In genomic region chr2:101439716-101440115, GRCh38 we compare ENCODE assay signal across 18 cellular contexts. TPM values are rescaled to one million over a fixed set of nuclear protein-coding genes. Genes with fewer than 3 reads are reported as not detected.
A peak's percentile ranks its signal among the peaks of the same experiment; 100 is the strongest.
DNase-seq lines count a peak whose midpoint lies in the region; ATAC-seq and TF ChIP-seq lines count a peak whose summit lies in the region.
"Had no signal": no experiment of that assay in that cellular context is flagged by ENCODE, and none has a peak within 500 bp of the region (broad histone marks: within the 10 kb centered on the region; RNA-seq: fewer than 3 reads in every experiment).

No MANE protein-coding gene starts in this region.

- H3K4me3 ChIP-seq in left ventricle myocardium inferior (no peak overlapping the region), brain microvascular endothelial cell (ENCODE audit: low read depth, low read length) (no peak overlapping the region)
- H3K4me3 ChIP-seq: GM23248, HAP-1 had no signal

- no peaks in the 10 kb centered on the region for H3K36me3 Mint-ChIP-seq in nephron (ENCODE audit: low read depth)
- H3K36me3 Mint-ChIP-seq: CD4-positive, CD25-positive, alpha-beta regulatory T cell had no signal

- H3K9me3 ChIP-seq in left ventricle myocardium inferior (replicated peaks) = peaks cover 10% of the 10 kb centered on the region
- peaks cover 10% of the 10 kb centered on the region for H3K9me3 ChIP-seq in KOPT-K1 (ENCODE audit: insufficient read depth, low read length, poor library complexity, severe bottlenecking)
- H3K9me3 ChIP-seq: BE2C, HAP-1 had no signal

- intact Hi-C loops in left ventricle myocardium inferior (cut with micrococcal nuclease) (no loop called here), cardiac septum (cut with DNase I) (loop anchor here (10.0 kb wide), 1 partner anchor 255 kb away; the partner anchor contains the start of gene MAP4K4)

- no peaks in the 10 kb centered on the region for H3K36me3 ChIP-seq in left ventricle myocardium inferior
- H3K36me3 ChIP-seq in KOPT-K1 (ENCODE audit: insufficient read depth, low read length) = no peaks in the 10 kb centered on the region
- H3K36me3 ChIP-seq in brain microvascular endothelial cell (replicated peaks) = no peaks in the 10 kb centered on the region
- H3K36me3 ChIP-seq: BE2C, HAP-1 had no signal

- peaks cover 47% of the 10 kb centered on the region for H3K4me1 Mint-ChIP-seq in nephron

- TF ChIP-seq CTCF in left ventricle myocardium inferior (IDR thresholded peaks at IDR 0.05; ENCODE audit: borderline replicate concordance) = no peak
- TF ChIP-seq CTCF in brain microvascular endothelial cell (IDR thresholded peaks at IDR 0.05; ENCODE audit: low read depth, low read length, missing control alignments) = no peak
- TF ChIP-seq CTCF in nephron (IDR thresholded peaks at IDR 0.05; ENCODE audit: unreplicated experiment in 3 of 3) = no peak

- in situ Hi-C loops in brain microvascular endothelial cell (cut with HindIII; ENCODE audit: low pct_ligation_motif_present, low sequenced_read_pairs) = loop anchor here (25.0 kb wide), 1 partner anchor 398 kb away; no protein-coding TSS in a partner anchor

- H3K4me3 Mint-ChIP-seq in nephron = no peak overlapping the region
- H3K4me3 Mint-ChIP-seq: CD4-positive, CD25-positive, alpha-beta regulatory T cell; CD8-positive, alpha-beta memory T cell had no signal

- H3K4me1 ChIP-seq in left ventricle myocardium inferior = peaks cover 32% of the 10 kb centered on the region
- H3K4me1 ChIP-seq: BE2C had no signal

- peaks cover 6% of the 10 kb centered on the region for H3K27me3 Mint-ChIP-seq in nephron (ENCODE audit: low read depth)
- H3K27me3 Mint-ChIP-seq: CD4-positive, CD25-positive, alpha-beta regulatory T cell had no signal

- H3K27ac ChIP-seq in left ventricle myocardium inferior (replicated peaks) = peak overlapping the region; percentile 60
- peak overlapping the region; percentile 51 for H3K27ac ChIP-seq in KOPT-K1 (ENCODE audit: low read depth, low read length, poor library complexity, severe bottlenecking)
- H3K27ac ChIP-seq in brain microvascular endothelial cell = peak overlapping the region; percentile 81
- H3K27ac ChIP-seq: GM23248 had no signal

- peak overlapping the region; percentile 65 to 87 (median 80) for H3K27ac Mint-ChIP-seq in nephron
- H3K27ac Mint-ChIP-seq: CD8-positive, alpha-beta memory T cell had no signal

- H3K27me3 ChIP-seq in left ventricle myocardium inferior (ENCODE audit: low read depth) (no peaks in the 10 kb centered on the region), brain microvascular endothelial cell (replicated peaks) (no peaks in the 10 kb centered on the region)
- H3K27me3 ChIP-seq: BE2C had no signal

- ATAC-seq in GM21723 (IDR thresholded peaks at IDR 0.05; ENCODE audit: unreplicated experiment) = no peak

- DNase-seq in left ventricle myocardium inferior (no peak), cardiac septum (ENCODE audit: low spot score) (no peak), brain microvascular endothelial cell (no peak), pons (ENCODE audit: low spot score) (no peak), activated gamma-delta T cell (lab: John Stamatoyannopoulos, UW) (no peak)
- DNase-seq: ACHN; C1 segment of cervical spinal cord; CD4-positive, CD25-positive, alpha-beta regulatory T cell; CD8-positive, alpha-beta memory T cell; COR-L47; GM23248 had no signal

- peaks cover 3% of the 10 kb centered on the region for H3K9me3 Mint-ChIP-seq in nephron

RNA-seq across cellular contexts. Expression of gene RFX8, which starts 35.2 kb away (rescaled TPM):
- total RNA-seq in left ventricle myocardium inferior (not detected), cardiac septum (not detected)
- total RNA-seq: CD8-positive, alpha-beta memory T cell; H4; HT-29 had no signal

RNA-seq across cellular contexts. Expression of gene CREG2, which starts 52.4 kb away (rescaled TPM):
- total RNA-seq in left ventricle myocardium inferior (not detected), cardiac septum (0.81 TPM)
- total RNA-seq: CD8-positive, alpha-beta memory T cell; H4; HT-29 had no signal
